16 cellular contexts compared by ENCODE assay signal in genomic region chr6:34928220-34928619, GRCh38.
"Had no signal": no experiment of that assay in that cellular context is flagged by ENCODE, and none has a peak within 500 bp of the region (broad histone marks: within the 10 kb centered on the region; RNA-seq: fewer than 3 reads in every experiment).

No MANE protein-coding gene starts in this region.

- H3K9me3 ChIP-seq: gastroesophageal sphincter, lower lobe of right lung, right atrium auricular region, tibial nerve, vagina had no signal

- H3K27me3 ChIP-seq: gastroesophageal sphincter, right atrium auricular region, tibial nerve, vagina had no signal

- H3K27ac ChIP-seq: coronary artery, epithelial cell of prostate, gastroesophageal sphincter, lower lobe of right lung, skin epidermis, tibial nerve, vagina had no signal

- H3K4me3 ChIP-seq: coronary artery, gastroesophageal sphincter, lower lobe of right lung, right atrium auricular region, skin epidermis, tibial nerve, vagina had no signal

- ATAC-seq: gastroesophageal sphincter; lower lobe of right lung; naive thymus-derived CD4-positive, alpha-beta T cell had no signal

- H3K4me1 ChIP-seq: gastroesophageal sphincter, lower lobe of right lung, vagina had no signal

- DNase-seq: activated CD4-positive, alpha-beta T cell treated with anti-CD3 and anti-CD28 coated beads, Interleukin-2, amount 10 ng/mL, durations not matched to agents 7 days and 5 days; activated CD8-positive, alpha-beta memory T cell treated with anti-CD3 and anti-CD28 coated beads for 24 hours; activated naive CD4-positive, alpha-beta T cell treated with anti-CD3 and anti-CD28 coated beads, Interleukin-2, amount 10 ng/mL, durations not matched to agents 7 days and 5 days; central memory CD4-positive, alpha-beta T cell; effector memory CD4-positive, alpha-beta T cell; lower lobe of right lung; naive thymus-derived CD4-positive, alpha-beta T cell; stimulated activated CD4-positive, alpha-beta T cell treated with anti-CD3 and anti-CD28 coated beads, Interleukin-4, amount 100 ng/mL, for 4 hours; T1000 had no signal

- H3K36me3 ChIP-seq: gastroesophageal sphincter, lower lobe of right lung, right atrium auricular region, tibial nerve, vagina had no signal
